In genomic region chr16:58409316-58409973, GRCh38 we compare ENCODE assay signal across 11 cellular contexts. TPM values are rescaled to one million over a fixed set of nuclear protein-coding genes. Genes with fewer than 3 reads are reported as not detected.
A peak's percentile ranks its signal among the peaks of the same experiment; 100 is the strongest.
DNase-seq lines count a peak whose midpoint lies in the region; ATAC-seq and TF ChIP-seq lines count a peak whose summit lies in the region.
"Had no signal": no experiment of that assay in that cellular context is flagged by ENCODE, and none has a peak within 500 bp of the region (broad histone marks: within the 10 kb centered on the region; RNA-seq: fewer than 3 reads in every experiment).

No MANE protein-coding gene starts in this region.

- H3K4me3 ChIP-seq in choroid plexus epithelial cell (ENCODE audit: low read depth, low read length) (no peak overlapping the region), subcutaneous abdominal adipose tissue (ENCODE audit: low read depth in 1 of 5, low read length in 5 of 5) (no peak overlapping the region)
- H3K4me3 ChIP-seq: hepatocyte had no signal

- ATAC-seq in GM18873 (IDR thresholded peaks at IDR 0.05; ENCODE audit: low FRiP score, unreplicated experiment): no peak

- H3K9ac ChIP-seq in subcutaneous abdominal adipose tissue (ENCODE audit: low read length in 5 of 5): no peak overlapping the region

- DNase-seq in LoVo (ENCODE audit: low spot score) (peak; percentile 8), choroid plexus epithelial cell (ENCODE audit: low read depth) (peak; percentile 42), kidney glomerular epithelial cell (lab: John Stamatoyannopoulos, UW) (peak; percentile 63), SHP77 treated with DMSO at 0.1 percent for 48 hours (lab: John Stamatoyannopoulos, UW) (no peak), mesenteric fat pad (ENCODE audit: low spot score) (no peak)
- DNase-seq in central memory CD4-positive, alpha-beta T cell: no peak
- DNase-seq: activated CD4-positive, alpha-beta T cell treated with anti-CD3 and anti-CD28 coated beads for 1 hour; activated naive CD8-positive, alpha-beta T cell treated with anti-CD3 and anti-CD28 coated beads, Interleukin-2, amount 10 ng/mL, durations not matched to agents 7 days and 5 days had no signal

- no peak for TF ChIP-seq CTCF in choroid plexus epithelial cell (conservative IDR thresholded peaks at IDR 0.05; ENCODE audit: low read depth, low read length)

- H3K27ac ChIP-seq in subcutaneous abdominal adipose tissue (ENCODE audit: low read depth, low read length): peak overlapping the region; percentile 58
- H3K27ac ChIP-seq: hepatocyte had no signal

- no peaks in the 10 kb centered on the region for H3K9me3 ChIP-seq in subcutaneous abdominal adipose tissue (ENCODE audit: control insufficient read depth in 5 of 5, low read length in 5 of 5)

- H3K36me3 ChIP-seq in subcutaneous abdominal adipose tissue (ENCODE audit: control insufficient read depth in 5 of 5, insufficient read depth in 5 of 5, low read length in 5 of 5): peaks cover 0 to 5% (median 0%) of the 10 kb centered on the region in 5 donors

- H3K4me1 ChIP-seq in subcutaneous abdominal adipose tissue (ENCODE audit: control insufficient read depth in 5 of 5, insufficient read depth in 5 of 5, low read length in 5 of 5): peaks cover 4 to 37% (median 12%) of the 10 kb centered on the region in 5 donors

- H3K27me3 ChIP-seq in subcutaneous abdominal adipose tissue (ENCODE audit: control insufficient read depth in 5 of 5, insufficient read depth in 4 of 5, low read length in 5 of 5): no peaks in the 10 kb centered on the region
- H3K27me3 ChIP-seq: hepatocyte had no signal

RNA-seq across cellular contexts. Expression of gene GINS3, which starts 17.2 kb away (rescaled TPM):
- 1.8 TPM for total RNA-seq in mesenteric fat pad

Comparison
In these comparisons a context has a peak if more than half of its experiments do, and no peak if none do; other contexts are left out.
1. DNase-seq: peak in LoVo (single experiment), choroid plexus epithelial cell (single experiment) and kidney glomerular epithelial cell (single experiment); none in SHP77 treated with DMSO at 0.1 percent for 48 hours (single experiment), central memory CD4-positive, alpha-beta T cell (single experiment) and mesenteric fat pad (single experiment).